In the genomic region with DNA sequence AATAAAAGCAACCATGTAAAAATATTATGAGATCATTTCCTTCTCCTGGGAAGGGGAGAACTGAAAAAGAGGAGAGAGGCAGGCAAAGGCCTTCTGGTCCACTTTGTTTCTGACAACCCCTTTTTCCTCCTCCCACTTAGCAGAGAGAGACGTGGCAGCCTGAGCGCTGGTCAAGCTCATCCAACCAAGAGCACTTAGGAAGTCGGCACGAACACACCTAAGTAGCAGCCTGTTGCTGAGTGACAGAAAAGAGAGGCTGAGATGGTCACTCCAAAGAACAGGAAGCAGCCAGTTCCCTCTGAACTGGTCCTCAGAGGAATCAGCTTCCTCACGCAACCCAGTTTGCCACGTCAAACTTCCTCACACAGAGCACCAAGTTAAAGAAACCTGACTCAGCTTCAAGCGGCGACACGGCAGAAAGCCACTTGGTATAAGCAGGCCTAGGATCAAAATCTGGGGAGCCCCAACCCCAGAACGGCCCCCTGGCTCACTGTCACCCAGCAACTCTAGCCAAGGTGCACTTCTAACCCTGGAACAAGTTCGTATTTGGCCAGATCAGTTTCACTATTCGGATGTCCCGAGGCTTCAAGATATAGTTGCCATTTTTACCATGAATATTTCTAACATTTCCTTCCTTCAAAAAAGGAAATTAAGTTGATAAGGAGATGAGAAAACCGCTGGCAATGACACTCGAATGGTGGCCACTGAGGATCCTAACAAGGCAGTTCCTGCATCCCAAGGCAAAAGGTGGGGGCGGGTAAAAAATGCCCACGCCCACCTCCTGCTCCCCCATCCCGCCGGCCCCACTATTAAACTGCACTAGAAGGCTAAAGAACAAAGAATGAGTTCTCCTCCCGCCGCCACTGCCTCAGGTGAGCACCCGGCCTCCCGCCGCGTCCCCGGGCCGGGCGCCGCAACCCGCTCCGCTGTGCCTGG, we compare ENCODE assay signal across 8 cellular contexts. TPM values are rescaled to one million over a fixed set of nuclear protein-coding genes. Genes with fewer than 3 reads are reported as not detected.
DNase-seq lines count a peak whose midpoint lies in the region; ATAC-seq and TF ChIP-seq lines count a peak whose summit lies in the region.

No MANE protein-coding gene starts in this region.

- no peak for TF ChIP-seq CTCF in RWPE1 (conservative IDR thresholded peaks at IDR 0.05; ENCODE audit: low read depth)
- TF ChIP-seq CTCF in neural crest cell (conservative IDR thresholded peaks at IDR 0.05): no peak

- CTCF ChIA-PET in RWPE1 (lab: Yijun Ruan, JAX): interaction anchor here (0.6 to 0.7 kb wide), 2 partner anchors 29 to 88 kb away, joined by 4 to 5 read pairs; no protein-coding TSS in a partner anchor

- H3K4me3 ChIP-seq in thymus (ENCODE audit: low read length): peak overlapping the region; percentile 94

- POLR2A ChIA-PET in RWPE1 (lab: Yijun Ruan, JAX; ENCODE audit: low non-redundant PET): no interaction called here

- peaks cover 8% of the 10 kb centered on the region for H3K4me1 ChIP-seq in thymus (ENCODE audit: control insufficient read depth, insufficient read depth, low read length)

- no peaks in the 10 kb centered on the region for H3K27me3 Mint-ChIP-seq in neural crest cell (ENCODE audit: low read depth)

- peaks cover 3% of the 10 kb centered on the region for H3K36me3 Mint-ChIP-seq in neural crest cell (ENCODE audit: low read depth)

- peak overlapping the region; percentile 44 for H3K27ac Mint-ChIP-seq in neural crest cell (ENCODE audit: unreplicated experiment)

- ATAC-seq in GM19455 (IDR thresholded peaks at IDR 0.05; ENCODE audit: unreplicated experiment) (peak; percentile 68), HG03558 (IDR thresholded peaks at IDR 0.05; ENCODE audit: extremely low read depth, unreplicated experiment) (peak; percentile 70)

- H3K4me1 Mint-ChIP-seq in neural crest cell: peaks cover 11% of the 10 kb centered on the region

- 1% methylated on average over 31 of the region's 31 CpGs for WGBS in thymus

- H3K9me3 ChIP-seq in thymus (ENCODE audit: control insufficient read depth): no peaks in the 10 kb centered on the region

- H3K27ac ChIP-seq in RWPE1 (peak overlapping the region; percentile 86), thymus (ENCODE audit: low read depth) (peak overlapping the region; percentile 85)

- H3K9me3 Mint-ChIP-seq in neural crest cell: no peaks in the 10 kb centered on the region

- peaks cover 3% of the 10 kb centered on the region for H3K36me3 ChIP-seq in thymus (ENCODE audit: control insufficient read depth, insufficient read depth)

- no peaks in the 10 kb centered on the region for H3K27me3 ChIP-seq in thymus (ENCODE audit: control insufficient read depth, insufficient read depth)

- peak; percentile 58 for DNase-seq in DMS 273 (lab: John Stamatoyannopoulos, UW; ENCODE audit: unreplicated experiment)
- DNase-seq in RWPE1 (ENCODE audit: low spot score): peak; percentile 38
- peak in 3 of 4 experiments; percentile 2 to 19 (median 2) for DNase-seq in activated naive CD4-positive, alpha-beta T cell (lab: John Stamatoyannopoulos, UW)
- DNase-seq in foreskin melanocyte: peak; percentile 73
- peak; percentile 9 for DNase-seq in neural crest cell (ENCODE audit: low read depth, low spot score)

- H3K4me3 Mint-ChIP-seq in neural crest cell: peak overlapping the region; percentile 97

RNA-seq across cellular contexts. Expression of a gene that starts 0.7 kb away (rescaled TPM):
- total RNA-seq in neural crest cell: 21.2 and 22.9 TPM in 2 replicates
- 20.9 TPM for polyA plus RNA-seq in thymus

RNA-seq across cellular contexts. Expression of a gene that starts 53.4 kb away (rescaled TPM):
- 0.07 and 0.18 TPM in 2 replicates for total RNA-seq in neural crest cell
- 31.3 TPM for polyA plus RNA-seq in thymus

Comparison
In these comparisons a context has a peak if more than half of its experiments do, and no peak if none do; other contexts are left out.
1. Peak in every context shown above with its lines: DNase-seq, ATAC-seq, H3K4me3 ChIP-seq and H3K27ac ChIP-seq.
2. DNase-seq: peak in every context shown above with its lines; median percentile 73 in foreskin melanocyte; 58 in DMS 273; 38 in RWPE1; 9 in neural crest cell; 2 in activated naive CD4-positive, alpha-beta T cell.